8 cellular contexts compared by ENCODE assay signal in genomic region chr7:158394936-158395335, GRCh38.
DNase-seq lines count a peak whose midpoint lies in the region; ATAC-seq and TF ChIP-seq lines count a peak whose summit lies in the region.

No MANE protein-coding gene starts in this region.

- peak; percentile 64 for ATAC-seq in mucosa of descending colon
- ATAC-seq in HG03342 (IDR thresholded peaks at IDR 0.05; ENCODE audit: unreplicated experiment), result no peak
- ATAC-seq in GM19467 (IDR thresholded peaks at IDR 0.05; ENCODE audit: unreplicated experiment), result no peak

- peaks cover 15% of the 10 kb centered on the region for H3K9me3 Mint-ChIP-seq in Caco-2 (ENCODE audit: unreplicated experiment)

- H3K4me1 Mint-ChIP-seq in Caco-2 (ENCODE audit: low read depth, unreplicated experiment), result peaks cover 11% of the 10 kb centered on the region

- CTCF ChIA-PET in Caco-2 (lab: Charles Lee), result no interaction called here

- peak; percentile 85 for TF ChIP-seq CTCF in NB4 (IDR thresholded peaks at IDR 0.05; ENCODE audit: low read depth, low read length)
- peak in 2 of 3 experiments; percentile 40 to 66 for TF ChIP-seq CTCF in ascending aorta (IDR thresholded peaks at IDR 0.05)
- TF ChIP-seq CTCF in mucosa of descending colon (IDR thresholded peaks at IDR 0.05), result peak; percentile 82
- peak in 1 of 2 experiments; percentile 3 for TF ChIP-seq CTCF in Caco-2 (IDR thresholded peaks at IDR 0.05; ENCODE audit: insufficient read depth in 1 of 2, low read depth in 1 of 2, low read length in 1 of 2, severe bottlenecking in 1 of 2, unreplicated experiment in 1 of 2)

- no peak overlapping the region for H3K27ac ChIP-seq in ascending aorta

- H3K36me3 Mint-ChIP-seq in Caco-2 (ENCODE audit: insufficient read depth, unreplicated experiment), result no peaks in the 10 kb centered on the region

- intact Hi-C loops in ascending aorta (cut with DNase I) (no loop called here), mucosa of descending colon (cut with DNase I, micrococcal nuclease) (no loop called here), Caco-2 (cut with micrococcal nuclease; ENCODE audit: unreplicated experiment) (no loop called here)

- POLR2A ChIA-PET in Caco-2 (lab: Charles Lee), result no interaction called here

- TF ChIP-seq POLR2A in NB4 (IDR thresholded peaks at IDR 0.05; ENCODE audit: extremely low read depth, insufficient read length), result no peak

- no peak overlapping the region for H3K27ac Mint-ChIP-seq in Caco-2 (ENCODE audit: unreplicated experiment)

- H3K27me3 ChIP-seq in ascending aorta (no peaks in the 10 kb centered on the region), Caco-2 (replicated peaks; ENCODE audit: control insufficient read depth, insufficient read depth, low read length) (no peaks in the 10 kb centered on the region)

- no peaks in the 10 kb centered on the region for H3K4me1 ChIP-seq in ascending aorta
- H3K4me1 ChIP-seq in mucosa of descending colon (ENCODE audit: low read depth), result peaks cover 9% of the 10 kb centered on the region
- H3K4me1 ChIP-seq in Caco-2, result peaks cover 5% of the 10 kb centered on the region

- H3K27me3 Mint-ChIP-seq in Caco-2 (ENCODE audit: insufficient read depth, unreplicated experiment), result no peaks in the 10 kb centered on the region

- no peaks in the 10 kb centered on the region for H3K9me3 ChIP-seq in ascending aorta
- no peaks in the 10 kb centered on the region for H3K9me3 ChIP-seq in mucosa of descending colon
- H3K9me3 ChIP-seq in Caco-2, result no peaks in the 10 kb centered on the region; the same call in 1 of the 2 replicates

- H3K4me3 ChIP-seq in NB4 (ENCODE audit: low read depth, low read length) (no peak overlapping the region), ascending aorta (no peak overlapping the region), mucosa of descending colon (no peak overlapping the region), Caco-2 (ENCODE audit: low read depth, low read length) (no peak overlapping the region)

- in situ Hi-C loops in G401 (cut with HindIII; ENCODE audit: low sequenced_read_pairs), result no loop called here

- no peak overlapping the region for H3K4me3 Mint-ChIP-seq in Caco-2 (ENCODE audit: unreplicated experiment)

- peak; percentile 18 for DNase-seq in G401 (ENCODE audit: low spot score)
- DNase-seq in NB4 (ENCODE audit: low read depth), result peak; percentile 36
- no peak for DNase-seq in ascending aorta (ENCODE audit: low spot score in 2 of 2)
- peak in 2 of 3 donors; percentile 66 to 72 for DNase-seq in mucosa of descending colon
- no peak for DNase-seq in DMS114 treated with DMSO at 0.1 percent for 48 hours (lab: John Stamatoyannopoulos, UW; ENCODE audit: unreplicated experiment)
- DNase-seq in Caco-2, result no peak

- BruUV-seq in Caco-2 (replicated peaks; lab: Mats Ljungman, UMichigan), result no TSS peak

- H3K36me3 ChIP-seq in ascending aorta (no peaks in the 10 kb centered on the region), mucosa of descending colon (ENCODE audit: low read depth) (no peaks in the 10 kb centered on the region), Caco-2 (ENCODE audit: control insufficient read depth, insufficient read depth, low read length) (no peaks in the 10 kb centered on the region)

Comparison
In these comparisons a context has a peak if more than half of its experiments do, and no peak if none do; other contexts are left out.
1. DNase-seq: peak in G401 (single experiment), NB4 (single experiment) and mucosa of descending colon (2 of 3); none in ascending aorta (0 of 2), DMS114 treated with DMSO at 0.1 percent for 48 hours (single experiment) and Caco-2 (0 of 2).